Comparison of ENCODE assay signal across 11 cellular contexts in genomic region chr4:184237612-184238011, GRCh38. TPM values are rescaled to one million over a fixed set of nuclear protein-coding genes. Genes with fewer than 3 reads are reported as not detected.
DNase-seq lines count a peak whose midpoint lies in the region; ATAC-seq and TF ChIP-seq lines count a peak whose summit lies in the region.
"Had no signal": no experiment of that assay in that cellular context is flagged by ENCODE, and none has a peak within 500 bp of the region (broad histone marks: within the 10 kb centered on the region; RNA-seq: fewer than 3 reads in every experiment).

No MANE protein-coding gene starts in this region.

- H3K9me3 Mint-ChIP-seq in MCF 10A (ENCODE audit: unreplicated experiment): no peaks in the 10 kb centered on the region

- H3K36me3 ChIP-seq in esophagus squamous epithelium: no peaks in the 10 kb centered on the region
- H3K36me3 ChIP-seq: MG63 had no signal

- no peak overlapping the region for H3K4me3 ChIP-seq in esophagus squamous epithelium
- H3K4me3 ChIP-seq: MG63 had no signal

- ATAC-seq in GM21619 (IDR thresholded peaks at IDR 0.05; ENCODE audit: unreplicated experiment) (no peak), GM18517 (IDR thresholded peaks at IDR 0.05; ENCODE audit: unreplicated experiment) (no peak)

- DNase-seq in activated T-cell treated with anti-CD3 and anti-CD28 coated beads for 24 hours (ENCODE audit: low read depth) (peak; percentile 39), MCF 10A (ENCODE audit: unreplicated experiment) (peak; percentile 15), esophagus squamous epithelium (lab: John Stamatoyannopoulos, UW) (no peak)
- DNase-seq in activated T-cell treated with anti-CD3 and anti-CD28 coated beads, Interleukin-2, amount 50 U/mL, for 1 hour: no peak
- DNase-seq in activated CD4-positive, alpha-beta T cell treated with anti-CD3 and anti-CD28 coated beads for 48 hours: peak; percentile 59
- peak; percentile 60 for DNase-seq in stimulated activated CD4-positive, alpha-beta T cell treated with anti-CD3 and anti-CD28 coated beads, Interleukin-4, amount 100 ng/mL, for 24 hours
- DNase-seq: GDM1, MG63, NCI-H82 had no signal

- no peaks in the 10 kb centered on the region for H3K36me3 Mint-ChIP-seq in MCF 10A (ENCODE audit: insufficient read depth, unreplicated experiment)

- no peak overlapping the region for H3K4me3 Mint-ChIP-seq in MCF 10A (ENCODE audit: unreplicated experiment)

- peaks cover 0 to 9% (median 0%) of the 10 kb centered on the region in 4 donors for H3K27me3 ChIP-seq in esophagus squamous epithelium
- H3K27me3 ChIP-seq: MG63 had no signal

- TF ChIP-seq CTCF in MCF 10A (IDR thresholded peaks at IDR 0.05; ENCODE audit: unreplicated experiment) (no peak), esophagus squamous epithelium (IDR thresholded peaks at IDR 0.05) (no peak)

- intact Hi-C loops in MCF 10A (cut with micrococcal nuclease) (no loop called here), esophagus squamous epithelium (cut with DNase I) (no loop called here)

- WGBS in esophagus squamous epithelium, 2 donors: 36% methylated on average over 2 of the region's 2 CpGs

- CTCF ChIA-PET in MCF 10A (lab: Yijun Ruan, JAX): interaction anchor here (0.6 to 3.0 kb wide), 3 partner anchors 9 to 69 kb away, joined by 3 to 12 read pairs (median 4); no protein-coding TSS in a partner anchor

- H3K4me1 ChIP-seq in esophagus squamous epithelium: no peaks in the 10 kb centered on the region

- POLR2A ChIA-PET in MCF 10A (lab: Yijun Ruan, JAX): interaction anchor here (0.7 to 1.0 kb wide), 2 partner anchors 10 to 280 kb away, joined by 4 read pairs; no protein-coding TSS in a partner anchor

- no TSS peak for BruUV-seq in MCF 10A (replicated peaks; lab: Mats Ljungman, UMichigan)

- H3K27ac ChIP-seq in esophagus squamous epithelium: no peak overlapping the region

- no peak overlapping the region for H3K27ac Mint-ChIP-seq in MCF 10A (ENCODE audit: low read depth, unreplicated experiment)

- no peaks in the 10 kb centered on the region for H3K4me1 Mint-ChIP-seq in MCF 10A (ENCODE audit: insufficient read depth, unreplicated experiment)

- no peaks in the 10 kb centered on the region for H3K9me3 ChIP-seq in esophagus squamous epithelium
- H3K9me3 ChIP-seq: MG63 had no signal

- H3K27me3 Mint-ChIP-seq in MCF 10A (ENCODE audit: insufficient read depth, unreplicated experiment): no peaks in the 10 kb centered on the region

- TF ChIP-seq POLR2A in esophagus squamous epithelium (IDR thresholded peaks at IDR 0.05): no peak

RNA-seq across cellular contexts. Expression of gene ENPP6, which starts 19.9 kb away (rescaled TPM):
- total RNA-seq in MCF 10A (2022): not detected in 2 replicates
- total RNA-seq in esophagus squamous epithelium: under 1 TPM in 1 of 4 donors, not detected in 3; 0.57 TPM

Comparison
In these comparisons a context has a peak if more than half of its experiments do, and no peak if none do; other contexts are left out.
1. DNase-seq: peak in activated T-cell treated with anti-CD3 and anti-CD28 coated beads for 24 hours (single experiment), activated CD4-positive, alpha-beta T cell treated with anti-CD3 and anti-CD28 coated beads for 48 hours (single experiment), MCF 10A (single experiment) and stimulated activated CD4-positive, alpha-beta T cell treated with anti-CD3 and anti-CD28 coated beads, Interleukin-4, amount 100 ng/mL, for 24 hours (single experiment); none in activated T-cell treated with anti-CD3 and anti-CD28 coated beads, Interleukin-2, amount 50 U/mL, for 1 hour (single experiment) and esophagus squamous epithelium (single experiment).